Comparison of ENCODE assay signal across 14 cellular contexts in the genomic region with DNA sequence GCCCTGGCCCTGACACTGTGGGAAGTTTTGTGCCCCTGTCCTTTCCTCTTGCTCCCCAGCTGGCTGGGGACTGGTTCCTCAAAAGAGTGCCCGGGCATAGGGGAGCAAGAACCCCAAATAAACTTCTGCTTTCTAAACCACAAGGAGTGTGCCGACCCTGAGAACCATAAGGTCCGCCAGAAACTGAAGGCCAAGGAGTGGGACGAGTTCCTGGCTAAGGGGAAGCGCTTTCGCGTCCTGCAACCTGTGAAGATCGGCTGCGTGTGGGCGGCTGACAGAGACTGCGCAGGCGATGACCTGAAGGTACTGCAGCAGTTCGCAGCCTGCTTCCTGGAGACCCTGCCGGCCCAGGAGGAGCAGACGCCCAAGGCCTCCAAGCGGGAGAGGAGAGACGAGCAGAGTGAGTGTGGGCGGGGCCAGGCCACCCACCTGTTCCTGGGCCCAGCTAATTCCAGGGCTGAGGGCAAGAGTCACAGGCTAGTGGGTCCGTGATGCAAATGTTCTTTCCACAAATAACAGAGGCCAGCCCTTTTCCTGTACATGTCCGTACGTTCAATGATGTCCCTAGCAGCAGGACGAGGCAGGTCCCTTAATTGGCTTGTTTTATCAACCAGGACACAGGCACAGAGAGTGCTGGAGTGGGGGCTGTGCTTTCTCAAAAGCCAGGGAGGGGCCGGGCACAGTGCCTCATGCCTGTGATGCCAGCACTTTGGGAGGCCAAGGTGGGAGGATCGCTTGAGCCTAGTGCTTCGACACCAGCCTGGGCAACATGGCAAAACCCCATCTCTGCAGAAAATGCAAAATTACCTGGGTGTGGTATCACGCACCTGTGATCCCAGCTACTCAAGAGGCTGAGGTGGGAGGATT. TPM values are rescaled to one million over a fixed set of nuclear protein-coding genes. Genes with fewer than 3 reads are reported as not detected.
A peak's percentile ranks its signal among the peaks of the same experiment; 100 is the strongest.
DNase-seq lines count a peak whose midpoint lies in the region; ATAC-seq and TF ChIP-seq lines count a peak whose summit lies in the region.
"Had no signal": no experiment of that assay in that cellular context is flagged by ENCODE, and none has a peak within 500 bp of the region (broad histone marks: within the 10 kb centered on the region; RNA-seq: fewer than 3 reads in every experiment).

No MANE protein-coding gene starts in this region.

- TF ChIP-seq CTCF in GM12865 (IDR thresholded peaks at IDR 0.05; ENCODE audit: insufficient read depth, low read depth, low read length, missing control alignments) (no peak), IMR-90 (conservative IDR thresholded peaks at IDR 0.05; ENCODE audit: low read depth, low read length) (no peak), neutrophil (IDR thresholded peaks at IDR 0.05) (peak; percentile 20), smooth muscle cell (IDR thresholded peaks at IDR 0.05; ENCODE audit: borderline replicate concordance, insufficient read depth, poor library complexity, severe bottlenecking) (no peak), MM.1S (IDR thresholded peaks at IDR 0.05; ENCODE audit: low read length) (no peak)

- H3K79me2 ChIP-seq in smooth muscle cell (ENCODE audit: low read depth): no peaks in the 10 kb centered on the region
- peaks cover 16% of the 10 kb centered on the region; the same call in 1 of the 2 replicates for H3K79me2 ChIP-seq in MM.1S (ENCODE audit: low read length)

- H4K5ac ChIP-seq in IMR-90 (ENCODE audit: low read depth, low read length): no peak overlapping the region

- H2AK9ac ChIP-seq in IMR-90 (replicated peaks; ENCODE audit: low read depth, low read length, poor library complexity): peak overlapping the region; percentile 25

- no peak overlapping the region for H3K4ac ChIP-seq in IMR-90 (ENCODE audit: low read depth, low read length)

- H3K27ac ChIP-seq in IMR-90 (ENCODE audit: insufficient read depth, low read length): no peak overlapping the region
- H3K27ac ChIP-seq in neutrophil: peak overlapping the region; percentile 79
- H3K27ac ChIP-seq in smooth muscle cell (ENCODE audit: low read depth): no peak overlapping the region
- no peak overlapping the region for H3K27ac ChIP-seq in MM.1S (ENCODE audit: low read length)
- H3K27ac ChIP-seq: epithelial cell of prostate had no signal

- H3K36me3 ChIP-seq in IMR-90 (ENCODE audit: control insufficient read depth, insufficient read depth, low read length) (peaks cover 24% of the 10 kb centered on the region), neutrophil (peaks cover 31% of the 10 kb centered on the region), smooth muscle cell (ENCODE audit: low read depth) (no peaks in the 10 kb centered on the region), MM.1S (replicated peaks; ENCODE audit: insufficient read depth, low read length) (peaks cover 31% of the 10 kb centered on the region)

- BruUV-seq in IMR-90 (replicated peaks; lab: Mats Ljungman, UMichigan): no TSS peak

- no peak overlapping the region for H3K56ac ChIP-seq in IMR-90 (ENCODE audit: extremely low read depth, insufficient read depth, low read length)

- peaks cover 0 to 5% of the 10 kb centered on the region in 2 experiments; a peak in 1 of 4 replicates for H3K79me1 ChIP-seq in IMR-90 (ENCODE audit: low read depth in 1 of 2, low read length in 2 of 2)

- no peaks in the 10 kb centered on the region for H3K27me3 ChIP-seq in IMR-90 (ENCODE audit: control insufficient read depth, insufficient read depth, low read length)
- no peaks in the 10 kb centered on the region for H3K27me3 ChIP-seq in neutrophil
- no peaks in the 10 kb centered on the region for H3K27me3 ChIP-seq in smooth muscle cell (ENCODE audit: low read depth)
- no peaks in the 10 kb centered on the region for H3K27me3 ChIP-seq in MM.1S (replicated peaks; ENCODE audit: insufficient read depth, low read length)

- peaks cover 21% of the 10 kb centered on the region for H3K36me3 Mint-ChIP-seq in central memory CD8-positive, alpha-beta T cell (ENCODE audit: insufficient read depth)

- TF ChIP-seq POLR2A in IMR-90 (IDR thresholded peaks at IDR 0.05; ENCODE audit: low read depth, low read length): no peak

- no peaks in the 10 kb centered on the region; the same call in 1 of the 2 replicates for H3K9me1 ChIP-seq in IMR-90 (ENCODE audit: insufficient read depth, low read length)

- H2BK120ac ChIP-seq in IMR-90 (ENCODE audit: low read depth, low read length): no peak overlapping the region

- TF ChIP-seq RAD21 in IMR-90 (IDR thresholded peaks at IDR 0.05; ENCODE audit: low read length): no peak

- H3K27ac Mint-ChIP-seq in central memory CD8-positive, alpha-beta T cell (ENCODE audit: low read depth): no peak overlapping the region
- H3K27ac Mint-ChIP-seq: activated T-helper 2 cell treated with anti-CD3 and anti-CD28 coated beads, Interferon-gamma antibody, Interleukin-2, Interleukin-4, amounts not matched to agents 10 μg/mL and 5 μg/mL and 100 μg/mL, durations not matched to agents 14 hours and 24 hours and 36 hours had no signal

- POLR2A ChIA-PET in IMR-90 (lab: Charles Lee; ENCODE audit: unreplicated experiment): no interaction called here

- H3K18ac ChIP-seq in IMR-90 (ENCODE audit: low read depth, low read length): no peak overlapping the region

- no peak overlapping the region for H2AK5ac ChIP-seq in IMR-90 (ENCODE audit: low read depth, low read length)

- H4K91ac ChIP-seq in IMR-90 (ENCODE audit: insufficient read depth, low read depth, low read length): no peak overlapping the region

- dilution Hi-C loops in IMR-90 (cut with HindIII; ENCODE audit: low sequenced_read_pairs, unreplicated experiment): no loop called here

- no peak overlapping the region for H3K4me2 ChIP-seq in IMR-90 (ENCODE audit: low read depth, low read length)
- no peak overlapping the region for H3K4me2 ChIP-seq in smooth muscle cell
- no peak overlapping the region for H3K4me2 ChIP-seq in MM.1S (ENCODE audit: low read depth, low read length)

- H3K4me1 ChIP-seq in IMR-90 (ENCODE audit: control insufficient read depth, insufficient read depth, low read length): peaks cover 10% of the 10 kb centered on the region; the same call in 1 of the 2 replicates
- peaks cover 20 to 21% of the 10 kb centered on the region in 2 experiments for H3K4me1 ChIP-seq in neutrophil (ENCODE audit: control insufficient read depth in 1 of 2, insufficient read depth in 1 of 2, low read depth in 1 of 2, low read length in 1 of 2)
- no peaks in the 10 kb centered on the region for H3K4me1 ChIP-seq in smooth muscle cell (ENCODE audit: low read depth)
- H3K4me1 ChIP-seq in MM.1S (ENCODE audit: low read length): no peaks in the 10 kb centered on the region

- no peaks in the 10 kb centered on the region for H3K9me2 ChIP-seq in MM.1S (replicated peaks; ENCODE audit: insufficient read depth, low read length)

- no peaks in the 10 kb centered on the region for H3K9me3 Mint-ChIP-seq in central memory CD8-positive, alpha-beta T cell
- H3K9me3 Mint-ChIP-seq: activated CD4-positive, alpha-beta T cell treated with anti-CD3 and anti-CD28 coated beads, Interleukin-2, amount 10 ng/mL, durations not matched to agents 7 days and 5 days; activated T-helper 2 cell treated with anti-CD3 and anti-CD28 coated beads, Interferon-gamma antibody, Interleukin-2, Interleukin-4, amounts not matched to agents 10 μg/mL and 5 μg/mL and 100 μg/mL, durations not matched to agents 14 hours and 24 hours and 36 hours had no signal

- no peak overlapping the region for H3K14ac ChIP-seq in IMR-90 (replicated peaks; ENCODE audit: low read depth, low read length)

- DNase-seq in GM12865 (ENCODE audit: low read depth) (peak; percentile 39), IMR-90 (no peak), smooth muscle cell (lab: John Stamatoyannopoulos, UW; ENCODE audit: unreplicated experiment) (no peak), MM.1S (no peak), HK-2 (ENCODE audit: unreplicated experiment) (no peak)
- DNase-seq in central memory CD8-positive, alpha-beta T cell (ENCODE audit: low spot score in 2 of 2): no peak
- DNase-seq: activated CD4-positive, alpha-beta T cell treated with anti-CD3 and anti-CD28 coated beads, Interleukin-2, amount 10 ng/mL, durations not matched to agents 7 days and 5 days; Calu3; NCI-H1436; NCI-H748 treated with DMSO at 0.1 percent for 48 hours had no signal

- peak overlapping the region; percentile 13 for H3K4me3 Mint-ChIP-seq in central memory CD8-positive, alpha-beta T cell
- H3K4me3 Mint-ChIP-seq: activated CD4-positive, alpha-beta T cell treated with anti-CD3 and anti-CD28 coated beads, Interleukin-2, amount 10 ng/mL, durations not matched to agents 7 days and 5 days had no signal

- H4K20me1 ChIP-seq in IMR-90 (ENCODE audit: insufficient read depth, low read length): no peaks in the 10 kb centered on the region
- H4K20me1 ChIP-seq in smooth muscle cell (ENCODE audit: low read depth): no peaks in the 10 kb centered on the region
- H4K20me1 ChIP-seq in MM.1S (ENCODE audit: insufficient read depth, low read length): no peaks in the 10 kb centered on the region; the same call in 1 of the 2 replicates

- H2AFZ ChIP-seq in IMR-90 (replicated peaks; ENCODE audit: low read length, poor library complexity) (no peak overlapping the region), smooth muscle cell (ENCODE audit: low read depth) (no peak overlapping the region), MM.1S (ENCODE audit: low read length) (no peak overlapping the region)

- H2BK20ac ChIP-seq in IMR-90 (ENCODE audit: low read depth, low read length): no peak overlapping the region

- no peaks in the 10 kb centered on the region for H3F3A ChIP-seq in smooth muscle cell (ENCODE audit: low read depth)
- H3F3A ChIP-seq in MM.1S (ENCODE audit: insufficient read depth, low read length): no peaks in the 10 kb centered on the region

- no peaks in the 10 kb centered on the region for H3K27me3 Mint-ChIP-seq in central memory CD8-positive, alpha-beta T cell
- H3K27me3 Mint-ChIP-seq: activated CD4-positive, alpha-beta T cell treated with anti-CD3 and anti-CD28 coated beads, Interleukin-2, amount 10 ng/mL, durations not matched to agents 7 days and 5 days had no signal

- H4K8ac ChIP-seq in IMR-90 (ENCODE audit: low read depth in 2 of 2, low read length in 2 of 2): no peak overlapping the region

- intact Hi-C loops in IMR-90 (cut with micrococcal nuclease): no loop called here

- H3K23ac ChIP-seq in IMR-90 (ENCODE audit: low read depth, low read length): no peak overlapping the region

- CTCF ChIA-PET in IMR-90 (lab: Yijun Ruan, JAX): no interaction called here

- WGBS in IMR-90 (ENCODE audit: extremely low coverage in 2 of 2, insufficient read length in 1 of 2), 2 experiments: 99% methylated on average over 13 of the region's 26 CpGs; no CpG with 5 or more reads in 1 of the 2 experiments
- 97% methylated on average over 26 of the region's 26 CpGs for WGBS in smooth muscle cell (ENCODE audit: low lambda C conversion rate)

- H3K9ac ChIP-seq in IMR-90 (ENCODE audit: low read depth, low read length): no peak overlapping the region
- H3K9ac ChIP-seq in smooth muscle cell (ENCODE audit: low read depth): no peak overlapping the region
- no peak overlapping the region for H3K9ac ChIP-seq in MM.1S (ENCODE audit: low read length)

- H3K4me1 Mint-ChIP-seq in central memory CD8-positive, alpha-beta T cell: no peaks in the 10 kb centered on the region
- H3K4me1 Mint-ChIP-seq: activated CD4-positive, alpha-beta T cell treated with anti-CD3 and anti-CD28 coated beads, Interleukin-2, amount 10 ng/mL, durations not matched to agents 7 days and 5 days had no signal

- H3K9me3 ChIP-seq in IMR-90 (ENCODE audit: control insufficient read depth, insufficient read depth, low read length) (no peaks in the 10 kb centered on the region), neutrophil (no peaks in the 10 kb centered on the region), smooth muscle cell (replicated peaks; ENCODE audit: low read depth) (no peaks in the 10 kb centered on the region), MM.1S (replicated peaks; ENCODE audit: insufficient read depth, low read length) (no peaks in the 10 kb centered on the region)

- H2BK5ac ChIP-seq in IMR-90 (ENCODE audit: low read depth, low read length, poor library complexity, severe bottlenecking): no peak overlapping the region

- in situ Hi-C loops in IMR-90 (cut with MboI; ENCODE audit: low sequenced_read_pairs): no loop called here

- H2BK15ac ChIP-seq in IMR-90 (ENCODE audit: low read depth, low read length): no peak overlapping the region

- H3K4me3 ChIP-seq in GM12865 (ENCODE audit: low read depth, low read length) (no peak overlapping the region), IMR-90 (ENCODE audit: insufficient read depth, low read depth, low read length) (no peak overlapping the region), neutrophil (ENCODE audit: low read depth in 1 of 2, low read length in 1 of 2) (peak overlapping the region; percentile 22 to 31), smooth muscle cell (no peak overlapping the region), MM.1S (ENCODE audit: low read length) (no peak overlapping the region)

- ATAC-seq in IMR-90 (ENCODE audit: low read depth) (no peak), HG02571 (IDR thresholded peaks at IDR 0.05; ENCODE audit: unreplicated experiment) (no peak)
- peak; percentile 33 for ATAC-seq in central memory CD8-positive, alpha-beta T cell (replicated peaks; ENCODE audit: extremely low read depth, poor library complexity, severe bottlenecking)

RNA-seq across cellular contexts. Expression of gene UBXN6, which starts 25.6 kb away (rescaled TPM):
- total RNA-seq in IMR-90 (2012; rRNA removed) (74.2 and 84.2 TPM in 2 replicates), smooth muscle cell (49.4 and 50.7 TPM in 2 replicates)
- polyA plus RNA-seq in IMR-90 (2012; rRNA removed) (86.5 and 98.3 TPM in 2 replicates), smooth muscle cell (44.8 and 51.3 TPM in 2 replicates)
- polyA plus RNA-seq in IMR-90 (2012; cell fraction: cytosol; rRNA removed): 112 and 127 TPM in 2 replicates
- polyA plus RNA-seq in IMR-90 (2012; cell fraction: nucleus; rRNA removed; ENCODE audit: low replicate concordance): 144 and 228 TPM in 2 replicates

RNA-seq across cellular contexts. Expression of gene CHAF1A, which starts 29.6 kb away (rescaled TPM):
- 11.4 and 12.4 TPM in 2 replicates for total RNA-seq in IMR-90 (2012; rRNA removed)
- 22.9 and 26.7 TPM in 2 replicates for polyA plus RNA-seq in IMR-90 (2012; rRNA removed)
- 16.1 and 20.9 TPM in 2 replicates for polyA plus RNA-seq in IMR-90 (2012; cell fraction: cytosol; rRNA removed)
- polyA plus RNA-seq in IMR-90 (2012; cell fraction: nucleus; rRNA removed; ENCODE audit: low replicate concordance): 18.2 and 45.9 TPM in 2 replicates
- total RNA-seq in smooth muscle cell: 3.8 and 14.7 TPM in 2 replicates
- 11.4 and 14.8 TPM in 2 replicates for polyA plus RNA-seq in smooth muscle cell

RNA-seq across cellular contexts. Expression of gene SH3GL1, which starts 31.7 kb away (rescaled TPM):
- total RNA-seq in IMR-90 (2012; rRNA removed): 28.1 and 32.2 TPM in 2 replicates
- polyA plus RNA-seq in IMR-90 (2012; rRNA removed): 138 and 161 TPM in 2 replicates
- polyA plus RNA-seq in IMR-90 (2012; cell fraction: cytosol; rRNA removed): 103 and 170 TPM in 2 replicates
- polyA plus RNA-seq in IMR-90 (2012; cell fraction: nucleus; rRNA removed; ENCODE audit: low replicate concordance): 93.0 and 160 TPM in 2 replicates
- total RNA-seq in smooth muscle cell: 50.1 and 52.9 TPM in 2 replicates
- polyA plus RNA-seq in smooth muscle cell: 120 and 132 TPM in 2 replicates

RNA-seq across cellular contexts. Expression of gene HDGFL2, which starts 40.1 kb away (rescaled TPM):
- total RNA-seq in IMR-90 (2012; rRNA removed) (35.8 and 45.5 TPM in 2 replicates), smooth muscle cell (27.9 and 37.0 TPM in 2 replicates)
- polyA plus RNA-seq in IMR-90 (2012; rRNA removed) (48.5 and 53.0 TPM in 2 replicates), smooth muscle cell (89.1 and 94.1 TPM in 2 replicates)
- 52.7 and 54.3 TPM in 2 replicates for polyA plus RNA-seq in IMR-90 (2012; cell fraction: cytosol; rRNA removed)
- polyA plus RNA-seq in IMR-90 (2012; cell fraction: nucleus; rRNA removed; ENCODE audit: low replicate concordance): 90.4 and 123 TPM in 2 replicates

Comparison
In these comparisons a context has a peak if more than half of its experiments do, and no peak if none do; other contexts are left out.
1. H3K4me3 ChIP-seq: peak in neutrophil (2 of 2); none in GM12865 (single experiment), IMR-90 (single experiment), smooth muscle cell (single experiment) and MM.1S (single experiment).